19 cellular contexts compared by ENCODE assay signal in the genomic region with DNA sequence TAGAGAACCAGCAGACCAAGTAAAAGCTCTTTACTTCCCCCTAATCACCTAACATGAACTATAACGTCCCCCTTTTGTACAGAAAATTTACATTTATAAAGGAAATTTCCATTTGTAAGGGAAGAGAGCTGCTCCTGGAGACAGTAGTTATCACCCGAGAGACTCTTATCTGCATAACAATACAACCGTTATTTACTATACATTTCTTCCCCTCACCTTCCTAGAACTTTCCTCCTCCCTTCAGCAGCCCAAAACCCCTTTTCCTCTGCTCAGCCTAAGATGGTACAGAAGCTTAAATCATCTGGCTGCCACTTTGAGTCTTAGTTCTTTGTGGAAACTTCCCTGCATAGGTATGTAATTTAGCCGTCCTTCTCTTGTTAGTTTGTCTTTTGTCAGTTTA.
"Had no signal": no experiment of that assay in that cellular context is flagged by ENCODE, and none has a peak within 500 bp of the region (broad histone marks: within the 10 kb centered on the region; RNA-seq: fewer than 3 reads in every experiment).

No MANE protein-coding gene starts in this region.

- H3K36me3 Mint-ChIP-seq: stimulated activated naive B cell treated with anti-CD40 and anti-IgM and Interleukin-4, amounts not matched to agents 10 μg/mL and 1 μg/mL and 100 μg/mL, for 72 hours had no signal

- H3K4me1 Mint-ChIP-seq: activated naive CD8-positive, alpha-beta T cell treated with anti-CD3 and anti-CD28 coated beads, Interleukin-2, amount 50 U/mL, for 24 hours; nephron; stimulated activated naive B cell treated with anti-CD40 and anti-IgM and Interleukin-4, amounts not matched to agents 10 μg/mL and 1 μg/mL and 100 μg/mL, for 72 hours had no signal

- H3K4me1 ChIP-seq: colonic mucosa, spleen, vagina had no signal

- ATAC-seq: activated CD4-positive, alpha-beta T cell treated with anti-CD3 and anti-CD28 coated beads for 36 hours; activated CD8-positive, alpha-beta T cell treated with anti-CD3 and anti-CD28 coated beads for 36 hours; activated naive CD8-positive, alpha-beta T cell treated with anti-CD3 and anti-CD28 coated beads, Interleukin-2, amount 50 U/mL, for 24 hours; sciatic nerve; stimulated activated naive B cell treated with anti-CD40 and anti-IgM and Interleukin-4, amounts not matched to agents 10 μg/mL and 1 μg/mL and 100 μg/mL, for 72 hours had no signal

- H3K4me3 ChIP-seq: colonic mucosa, left ventricle myocardium inferior, spleen, tibial nerve, vagina had no signal

- H3K9me3 Mint-ChIP-seq: activated CD8-positive, alpha-beta T cell treated with anti-CD3 and anti-CD28 coated beads for 36 hours; activated naive CD8-positive, alpha-beta T cell treated with anti-CD3 and anti-CD28 coated beads, Interleukin-2, amount 50 U/mL, for 24 hours; activated T-helper 1 cell treated with anti-CD3 and anti-CD28 coated beads, Interleukin-12 subunit alpha, Interleukin-12 subunit beta, Interleukin-2, Interleukin-4 antibody, amounts not matched to agents 30 ng/mL and 10 ng/mL and 1 ng/mL, durations not matched to agents 14 hours and 24 hours and 36 hours; nephron; stimulated activated naive B cell treated with anti-CD40 and anti-IgM and Interleukin-4, amounts not matched to agents 10 μg/mL and 1 μg/mL and 100 μg/mL, for 72 hours had no signal

- H3K27me3 Mint-ChIP-seq: activated CD4-positive, alpha-beta T cell treated with anti-CD3 and anti-CD28 coated beads for 36 hours; activated CD8-positive, alpha-beta T cell treated with anti-CD3 and anti-CD28 coated beads for 36 hours; activated naive CD8-positive, alpha-beta T cell treated with anti-CD3 and anti-CD28 coated beads, Interleukin-2, amount 50 U/mL, for 24 hours had no signal

- DNase-seq: activated CD4-positive, alpha-beta T cell treated with anti-CD3 and anti-CD28 coated beads for 36 hours; activated CD8-positive, alpha-beta memory T cell treated with anti-CD3 and anti-CD28 coated beads, Interleukin-2, amount 50 U/mL, for 4 hours; activated CD8-positive, alpha-beta T cell treated with anti-CD3 and anti-CD28 coated beads for 36 hours; activated naive CD4-positive, alpha-beta T cell treated with Interleukin-2 at 50 U/mL for 16 hours; activated naive CD8-positive, alpha-beta T cell treated with anti-CD3 and anti-CD28 coated beads, Interleukin-2, amount 50 U/mL, for 24 hours; colonic mucosa; effector CD4-positive, alpha-beta T cell; kidney; left ventricle myocardium inferior; mesenchymal stem cell; spleen; stimulated activated CD4-positive, alpha-beta T cell treated with anti-CD3 and anti-CD28 coated beads, Interleukin-1b, Interleukin-23, amount 100 ng/mL, for 48 hours; stimulated activated naive B cell treated with anti-CD40 and anti-IgM and Interleukin-4, amounts not matched to agents 10 μg/mL and 1 μg/mL and 100 μg/mL, for 72 hours had no signal

- H3K9me3 ChIP-seq: colonic mucosa, left ventricle myocardium inferior, spleen, tibial nerve, vagina had no signal

- H3K27ac ChIP-seq: colonic mucosa, left ventricle myocardium inferior, spleen, tibial nerve, vagina, VCaP had no signal

- H3K4me3 Mint-ChIP-seq: activated CD4-positive, alpha-beta T cell treated with anti-CD3 and anti-CD28 coated beads for 36 hours; activated CD8-positive, alpha-beta T cell treated with anti-CD3 and anti-CD28 coated beads for 36 hours; activated naive CD8-positive, alpha-beta T cell treated with anti-CD3 and anti-CD28 coated beads, Interleukin-2, amount 50 U/mL, for 24 hours; activated T-helper 1 cell treated with anti-CD3 and anti-CD28 coated beads, Interleukin-12 subunit alpha, Interleukin-12 subunit beta, Interleukin-2, Interleukin-4 antibody, amounts not matched to agents 30 ng/mL and 10 ng/mL and 1 ng/mL, durations not matched to agents 14 hours and 24 hours and 36 hours; nephron; stimulated activated naive B cell treated with anti-CD40 and anti-IgM and Interleukin-4, amounts not matched to agents 10 μg/mL and 1 μg/mL and 100 μg/mL, for 72 hours had no signal

- H3K27me3 ChIP-seq: colonic mucosa, spleen, tibial nerve, vagina had no signal

- H3K36me3 ChIP-seq: colonic mucosa, left ventricle myocardium inferior, spleen, tibial nerve, vagina had no signal

- H3K27ac Mint-ChIP-seq: activated CD4-positive, alpha-beta T cell treated with anti-CD3 and anti-CD28 coated beads for 36 hours; activated CD8-positive, alpha-beta T cell treated with anti-CD3 and anti-CD28 coated beads for 36 hours; activated naive CD8-positive, alpha-beta T cell treated with anti-CD3 and anti-CD28 coated beads, Interleukin-2, amount 50 U/mL, for 24 hours; activated T-helper 1 cell treated with anti-CD3 and anti-CD28 coated beads, Interleukin-12 subunit alpha, Interleukin-12 subunit beta, Interleukin-2, Interleukin-4 antibody, amounts not matched to agents 30 ng/mL and 10 ng/mL and 1 ng/mL, durations not matched to agents 14 hours and 24 hours and 36 hours; nephron; stimulated activated naive B cell treated with anti-CD40 and anti-IgM and Interleukin-4, amounts not matched to agents 10 μg/mL and 1 μg/mL and 100 μg/mL, for 72 hours had no signal
